In genomic region chr1:38064232-38064903, GRCh38 we compare ENCODE assay signal across 1 cellular context.
TF ChIP-seq lines count a peak whose summit lies in the region.

No MANE protein-coding gene starts in this region.

TF ChIP-seq in H1, 55 proteins besides CTCF, POLR2A, EP300 and RAD21:
- TF ChIP-seq MAX (IDR thresholded peaks at IDR 0.05), result no peak
- TF ChIP-seq BACH1 (IDR thresholded peaks at IDR 0.05; ENCODE audit: low read length), result peak; percentile 41
- peak; percentile 56; the same call in 1 of the 2 replicates for TF ChIP-seq YY1 (IDR thresholded peaks at IDR 0.05; ENCODE audit: low read depth, low read length)
